8 cellular contexts compared by ENCODE assay signal in the genomic region with DNA sequence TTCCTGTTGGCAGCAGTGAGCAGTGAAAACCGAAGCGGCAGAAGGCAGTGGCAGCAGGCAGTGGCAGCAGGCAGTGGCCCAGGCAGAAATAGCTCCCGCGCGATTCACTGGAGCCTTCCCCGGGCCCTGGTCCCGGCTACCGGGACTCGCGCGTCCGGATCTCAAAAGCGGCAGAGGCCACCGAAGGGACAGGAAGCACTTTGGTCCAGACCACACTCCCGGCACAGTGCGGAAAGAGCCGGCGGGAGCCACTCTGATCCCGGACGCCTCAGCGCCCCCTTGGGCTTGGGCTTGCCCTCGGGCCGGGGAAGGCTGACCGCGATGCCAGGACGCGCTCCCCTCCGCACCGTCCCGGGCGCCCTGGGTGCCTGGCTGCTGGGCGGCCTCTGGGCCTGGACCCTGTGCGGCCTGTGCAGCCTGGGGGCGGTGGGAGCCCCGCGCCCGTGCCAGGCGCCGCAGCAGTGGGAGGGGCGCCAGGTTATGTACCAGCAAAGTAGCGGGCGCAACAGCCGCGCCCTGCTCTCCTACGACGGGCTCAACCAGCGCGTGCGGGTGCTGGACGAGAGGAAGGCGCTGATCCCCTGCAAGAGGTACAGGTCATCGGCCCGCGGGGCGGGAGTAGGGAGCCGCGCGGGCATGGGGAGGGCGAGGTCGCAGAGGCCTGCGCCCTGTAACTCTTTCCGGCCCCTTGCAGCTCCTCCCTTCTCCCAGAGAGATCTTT. TPM values are rescaled to one million over a fixed set of nuclear protein-coding genes. Genes with fewer than 3 reads are reported as not detected.
DNase-seq lines count a peak whose midpoint lies in the region; ATAC-seq and TF ChIP-seq lines count a peak whose summit lies in the region.

A gene (plus strand): TSS at position 22 of the 721 bp plus-strand sequence. CDS start 300 bp downstream, at position 322.

- CTCF ChIA-PET in activated naive CD4-positive, alpha-beta T cell treated with anti-CD3 and anti-CD28 coated beads for 36 hours (lab: Charles Lee), result interaction anchor here (0.5 to 1.1 kb wide), 3 partner anchors 13 to 475 kb away, joined by 3 read pairs; no protein-coding TSS in a partner anchor
- CTCF ChIA-PET in activated CD8-positive, alpha-beta T cell treated with anti-CD3 and anti-CD28 coated beads for 36 hours (lab: Charles Lee), result interaction anchor here (0.7 to 4.7 kb wide), 8 partner anchors 8 to 449 kb away, joined by 3 to 25 read pairs (median 4); no protein-coding TSS in a partner anchor

- H3K4me3 Mint-ChIP-seq in activated naive CD4-positive, alpha-beta T cell treated with anti-CD3 and anti-CD28 coated beads for 36 hours, result peak within 1 kb of the TSS; percentile 71
- H3K4me3 Mint-ChIP-seq in activated CD8-positive, alpha-beta T cell treated with anti-CD3 and anti-CD28 coated beads for 36 hours, result peak within 1 kb of the TSS; percentile 76
- peak within 1 kb of the TSS; percentile 86 for H3K4me3 Mint-ChIP-seq in nephron progenitor cell

- H3K9me3 Mint-ChIP-seq in activated naive CD4-positive, alpha-beta T cell treated with anti-CD3 and anti-CD28 coated beads for 36 hours, result peaks cover under 1% of the 10 kb centered on the region
- peaks cover under 1% of the 10 kb centered on the region for H3K9me3 Mint-ChIP-seq in activated CD8-positive, alpha-beta T cell treated with anti-CD3 and anti-CD28 coated beads for 36 hours
- peaks cover 11% of the 10 kb centered on the region for H3K9me3 Mint-ChIP-seq in nephron progenitor cell

- H3K27me3 Mint-ChIP-seq in activated naive CD4-positive, alpha-beta T cell treated with anti-CD3 and anti-CD28 coated beads for 36 hours (ENCODE audit: low read depth), result peaks cover 55% of the 10 kb centered on the region
- peaks cover 59% of the 10 kb centered on the region for H3K27me3 Mint-ChIP-seq in activated CD8-positive, alpha-beta T cell treated with anti-CD3 and anti-CD28 coated beads for 36 hours
- H3K27me3 Mint-ChIP-seq in nephron progenitor cell (ENCODE audit: low read depth, poor library complexity), result peaks cover 63% of the 10 kb centered on the region

- ATAC-seq in HG02588 (IDR thresholded peaks at IDR 0.05; ENCODE audit: unreplicated experiment), result peak; percentile 44
- ATAC-seq in activated CD8-positive, alpha-beta T cell treated with anti-CD3 and anti-CD28 coated beads for 36 hours, result peak; percentile 75

- peaks cover 13% of the 10 kb centered on the region for H3K4me1 Mint-ChIP-seq in activated naive CD4-positive, alpha-beta T cell treated with anti-CD3 and anti-CD28 coated beads for 36 hours (ENCODE audit: low read depth)
- H3K4me1 Mint-ChIP-seq in activated CD8-positive, alpha-beta T cell treated with anti-CD3 and anti-CD28 coated beads for 36 hours (ENCODE audit: low read depth), result peaks cover 19% of the 10 kb centered on the region
- H3K4me1 Mint-ChIP-seq in nephron progenitor cell, result peaks cover 18% of the 10 kb centered on the region

- peak; percentile 52 for DNase-seq in activated naive CD4-positive, alpha-beta T cell treated with anti-CD3 and anti-CD28 coated beads for 36 hours
- no peak for DNase-seq in activated naive CD4-positive, alpha-beta T cell treated with Interleukin-2 at 50 U/mL for 16 hours
- DNase-seq in NCI-H1105 (lab: John Stamatoyannopoulos, UW) (peak; percentile 75), foreskin melanocyte (peak; percentile 65), nephron progenitor cell (peak; percentile 61)
- peak; percentile 67 for DNase-seq in activated CD8-positive, alpha-beta T cell treated with anti-CD3 and anti-CD28 coated beads for 36 hours
- no peak for DNase-seq in activated effector memory CD4-positive, alpha-beta T cell treated with Interleukin-2 at 50 U/mL for 16 hours

- H3K36me3 Mint-ChIP-seq in activated naive CD4-positive, alpha-beta T cell treated with anti-CD3 and anti-CD28 coated beads for 36 hours (ENCODE audit: low read depth), result no peaks in the 10 kb centered on the region
- no peaks in the 10 kb centered on the region for H3K36me3 Mint-ChIP-seq in activated CD8-positive, alpha-beta T cell treated with anti-CD3 and anti-CD28 coated beads for 36 hours (ENCODE audit: low read depth)
- no peaks in the 10 kb centered on the region for H3K36me3 Mint-ChIP-seq in nephron progenitor cell (ENCODE audit: low read depth)

- H3K27ac Mint-ChIP-seq in activated naive CD4-positive, alpha-beta T cell treated with anti-CD3 and anti-CD28 coated beads for 36 hours, result no peak within 1 kb of the TSS
- H3K27ac Mint-ChIP-seq in activated CD8-positive, alpha-beta T cell treated with anti-CD3 and anti-CD28 coated beads for 36 hours, result peak within 1 kb of the TSS; percentile 68
- no peak within 1 kb of the TSS for H3K27ac Mint-ChIP-seq in nephron progenitor cell

- TF ChIP-seq CTCF in activated CD8-positive, alpha-beta T cell treated with anti-CD3 and anti-CD28 coated beads for 36 hours (IDR thresholded peaks at IDR 0.05), result no peak
- no peak for TF ChIP-seq CTCF in nephron progenitor cell (IDR thresholded peaks at IDR 0.05)

- POLR2A ChIA-PET in activated CD8-positive, alpha-beta T cell treated with anti-CD3 and anti-CD28 coated beads for 36 hours (lab: Charles Lee), result no interaction called here

- intact Hi-C loops in activated naive CD4-positive, alpha-beta T cell treated with anti-CD3 and anti-CD28 coated beads for 36 hours (cut with micrococcal nuclease), result loop anchor here (1.0 to 10.0 kb wide), 2 partner anchors 74 to 258 kb away; a partner anchor contains a TSS
- intact Hi-C loops in activated CD8-positive, alpha-beta T cell treated with anti-CD3 and anti-CD28 coated beads for 36 hours (cut with micrococcal nuclease), result no loop called here

RNA-seq across cellular contexts. Expression of the gene that starts here (rescaled TPM):
- 1 to 10 TPM; 1.3 to 1.6 TPM for total RNA-seq in activated naive CD4-positive, alpha-beta T cell treated with anti-CD3 and anti-CD28 coated beads for 36 hours
- total RNA-seq in activated CD8-positive, alpha-beta T cell treated with anti-CD3 and anti-CD28 coated beads for 36 hours, result 1 to 10 TPM; 3.4 to 4.7 TPM

Comparison
In these comparisons a context has a peak if more than half of its experiments do, and no peak if none do; other contexts are left out.
1. DNase-seq: peak in activated naive CD4-positive, alpha-beta T cell treated with anti-CD3 and anti-CD28 coated beads for 36 hours (single experiment), NCI-H1105 (single experiment), activated CD8-positive, alpha-beta T cell treated with anti-CD3 and anti-CD28 coated beads for 36 hours (single experiment), foreskin melanocyte (single experiment) and nephron progenitor cell (single experiment); none in activated naive CD4-positive, alpha-beta T cell treated with Interleukin-2 at 50 U/mL for 16 hours (single experiment) and activated effector memory CD4-positive, alpha-beta T cell treated with Interleukin-2 at 50 U/mL for 16 hours (single experiment).
2. Peak in every context shown above with its lines, with median percentiles within 50 percentile points of each other: H3K4me3 Mint-ChIP-seq.